18 cellular contexts compared by ENCODE assay signal in the genomic region with DNA sequence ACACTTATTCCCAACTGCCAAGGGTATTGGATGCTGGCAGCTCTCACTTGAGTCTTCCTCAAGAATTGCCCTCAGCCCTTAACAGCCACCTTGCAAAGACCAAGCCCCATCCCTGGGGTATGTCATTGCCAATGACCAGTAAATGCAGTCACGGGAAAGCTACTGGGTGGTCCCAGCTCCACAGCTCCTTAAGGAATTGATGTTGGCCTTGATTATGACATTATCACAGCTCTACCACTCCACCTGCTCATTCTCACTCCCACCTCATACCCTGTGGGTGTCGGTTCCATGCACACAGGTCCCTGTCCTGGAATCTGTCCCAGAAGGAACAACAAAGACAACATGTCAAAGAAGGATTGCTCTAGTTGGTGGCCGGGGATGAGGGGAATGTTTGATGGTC.
DNase-seq lines count a peak whose midpoint lies in the region; ATAC-seq and TF ChIP-seq lines count a peak whose summit lies in the region.
"Had no signal": no experiment of that assay in that cellular context is flagged by ENCODE, and none has a peak within 500 bp of the region (broad histone marks: within the 10 kb centered on the region; RNA-seq: fewer than 3 reads in every experiment).

No MANE protein-coding gene starts in this region.

- H3K27me3 ChIP-seq in right atrium auricular region (no peaks in the 10 kb centered on the region), heart right ventricle (peaks cover 0 to 34% (median 16%) of the 10 kb centered on the region in 7 donors)
- H3K27me3 ChIP-seq: BE2C, BLaER1 had no signal

- DNase-seq in right atrium auricular region (ENCODE audit: low spot score) (peak; percentile 1), heart right ventricle (no peak), coronary artery (ENCODE audit: low spot score) (peak; percentile 33), left lobe of liver (ENCODE audit: low spot score) (peak; percentile 27), C1 segment of cervical spinal cord (lab: John Stamatoyannopoulos, UW) (no peak)
- DNase-seq: 8988T; ACHN; BE2C; Caco-2; Calu3; CD4-positive, alpha-beta T cell; DMS79 treated with DMSO at 0.1 percent for 48 hours; GF-D8 had no signal

- WGBS in heart right ventricle, 2 donors = 72 to 76% methylated on average over 3 of the region's 3 CpGs

- no peak for TF ChIP-seq CTCF in right atrium auricular region (IDR thresholded peaks at IDR 0.05)
- no peak for TF ChIP-seq CTCF in heart right ventricle (IDR thresholded peaks at IDR 0.05)
- TF ChIP-seq CTCF in coronary artery (IDR thresholded peaks at IDR 0.05) = no peak

- no peaks in the 10 kb centered on the region for H3K36me3 ChIP-seq in right atrium auricular region
- no peaks in the 10 kb centered on the region for H3K36me3 ChIP-seq in heart right ventricle
- H3K36me3 ChIP-seq: BE2C, BLaER1 had no signal

- no peak overlapping the region for H3K27ac ChIP-seq in right atrium auricular region
- no peak overlapping the region for H3K27ac ChIP-seq in heart right ventricle
- H3K27ac ChIP-seq in coronary artery = no peak overlapping the region
- H3K27ac ChIP-seq: BLaER1, C4-2B had no signal

- H3K4me1 ChIP-seq in right atrium auricular region (no peaks in the 10 kb centered on the region), heart right ventricle (no peaks in the 10 kb centered on the region)
- H3K4me1 ChIP-seq: BE2C, BLaER1, Caco-2 had no signal

- intact Hi-C loops in heart right ventricle (cut with DNase I) = no loop called here

- peaks cover 0 to 4% of the 10 kb centered on the region in 2 donors for H3K9me3 ChIP-seq in right atrium auricular region
- H3K9me3 ChIP-seq in heart right ventricle = peaks cover 0 to 8% (median 0%) of the 10 kb centered on the region in 11 donors
- H3K9me3 ChIP-seq: BE2C, BLaER1, Caco-2 had no signal

- H3K4me3 ChIP-seq in right atrium auricular region = no peak overlapping the region
- H3K4me3 ChIP-seq in heart right ventricle = no peak overlapping the region
- no peak overlapping the region for H3K4me3 ChIP-seq in coronary artery
- H3K4me3 ChIP-seq: BLaER1 had no signal

- no peak for ATAC-seq in heart right ventricle
- ATAC-seq in left lobe of liver = no peak
- no peak for ATAC-seq in HG03175 (IDR thresholded peaks at IDR 0.05; ENCODE audit: unreplicated experiment)
- ATAC-seq in HG03196 (IDR thresholded peaks at IDR 0.05; ENCODE audit: unreplicated experiment) = no peak
- ATAC-seq: CD8-positive, alpha-beta T cell had no signal

Comparison
In these comparisons a context has a peak if more than half of its experiments do, and no peak if none do; other contexts are left out.
1. DNase-seq: peak in right atrium auricular region (single experiment), coronary artery (single experiment) and left lobe of liver (single experiment); none in heart right ventricle (0 of 2) and C1 segment of cervical spinal cord (0 of 14).